Comparison of ENCODE assay signal across 18 cellular contexts in genomic region chr3:13950042-13950441, GRCh38.
DNase-seq lines count a peak whose midpoint lies in the region; ATAC-seq and TF ChIP-seq lines count a peak whose summit lies in the region.
"Had no signal": no experiment of that assay in that cellular context is flagged by ENCODE, and none has a peak within 500 bp of the region (broad histone marks: within the 10 kb centered on the region; RNA-seq: fewer than 3 reads in every experiment).

No MANE protein-coding gene starts in this region.

- H3K36me3 ChIP-seq in mesendoderm (ENCODE audit: control insufficient read depth, insufficient read depth, low read length), result no peaks in the 10 kb centered on the region
- H3K36me3 ChIP-seq: BE2C had no signal

- peaks cover 35% of the 10 kb centered on the region for H3K27me3 Mint-ChIP-seq in nephron progenitor cell (ENCODE audit: low read depth, poor library complexity)

- no peak overlapping the region for H3K56ac ChIP-seq in mesendoderm (ENCODE audit: low read length)

- H2AK5ac ChIP-seq in mesendoderm (ENCODE audit: low read length), result no peak overlapping the region

- H3K4me1 ChIP-seq in mesendoderm (ENCODE audit: control insufficient read depth, low read depth, low read length), result peaks cover 15% of the 10 kb centered on the region
- H3K4me1 ChIP-seq: BE2C had no signal

- H3K9me3 Mint-ChIP-seq in nephron progenitor cell, result peaks cover 31% of the 10 kb centered on the region

- no peak overlapping the region for H3K4me3 Mint-ChIP-seq in nephron progenitor cell
- H3K4me3 Mint-ChIP-seq: CD4-positive, alpha-beta T cell; IgD-negative memory B cell; T-cell had no signal

- no CpG with 5 or more reads among the region's 1 CpG for WGBS in mesendoderm (ENCODE audit: extremely low coverage, insufficient coverage, low lambda C conversion rate)

- H3K27me3 ChIP-seq in mesendoderm (ENCODE audit: insufficient read depth, low read length, poor library complexity), result no peaks in the 10 kb centered on the region
- H3K27me3 ChIP-seq: BE2C had no signal

- no peaks in the 10 kb centered on the region for H3K36me3 Mint-ChIP-seq in nephron progenitor cell (ENCODE audit: low read depth)

- peak overlapping the region; percentile 28 for H3K27ac ChIP-seq in mesendoderm (ENCODE audit: low read depth, low read length)
- H3K27ac ChIP-seq: 22Rv1 had no signal

- H3K4me2 ChIP-seq in mesendoderm (ENCODE audit: low read length), result no peak overlapping the region

- H4K8ac ChIP-seq in mesendoderm (ENCODE audit: low read depth, low read length), result no peak overlapping the region

- no peaks in the 10 kb centered on the region for H3K79me1 ChIP-seq in mesendoderm (ENCODE audit: low read length)

- no peak overlapping the region for H3K23ac ChIP-seq in mesendoderm (ENCODE audit: low read length)

- peak overlapping the region; percentile 81 for H3K18ac ChIP-seq in mesendoderm (ENCODE audit: low read length)

- no peak overlapping the region for H4K5ac ChIP-seq in mesendoderm (ENCODE audit: low read length)

- no peak overlapping the region for H3K27ac Mint-ChIP-seq in nephron progenitor cell
- H3K27ac Mint-ChIP-seq: CD4-positive, alpha-beta T cell; IgD-negative memory B cell; T-cell had no signal

- peak; percentile 28 for DNase-seq in DMS 273 (lab: John Stamatoyannopoulos, UW; ENCODE audit: unreplicated experiment)
- no peak for DNase-seq in DMS 273 treated with DMSO at 0.1 percent for 48 hours (lab: John Stamatoyannopoulos, UW)
- DNase-seq in LoVo (ENCODE audit: low spot score), result peak; percentile 56
- DNase-seq in NCI-H748 (lab: John Stamatoyannopoulos, UW; ENCODE audit: unreplicated experiment), result peak; percentile 82
- DNase-seq in mesendoderm, result no peak
- DNase-seq in nephron progenitor cell, result no peak
- DNase-seq in NCI-H128 (lab: John Stamatoyannopoulos, UW; ENCODE audit: unreplicated experiment), result no peak
- DNase-seq: BE2C; CD4-positive, alpha-beta T cell; EL; Kasumi-1; NCI-H1436; NCI-H2029; NCI-H526; T-cell had no signal

- H3K9ac ChIP-seq in mesendoderm (ENCODE audit: low read length), result no peak overlapping the region

- no peak for ATAC-seq in HG03342 (IDR thresholded peaks at IDR 0.05; ENCODE audit: unreplicated experiment)
- ATAC-seq: T-cell had no signal

- no peaks in the 10 kb centered on the region for H3K79me2 ChIP-seq in mesendoderm (ENCODE audit: control insufficient read depth, insufficient read depth, low read length)

- no peak for TF ChIP-seq CTCF in nephron progenitor cell (IDR thresholded peaks at IDR 0.05)

- H2BK5ac ChIP-seq in mesendoderm (ENCODE audit: low read length), result peak overlapping the region; percentile 83

- H3K4ac ChIP-seq in mesendoderm (ENCODE audit: low read depth, low read length), result peak overlapping the region; percentile 70

- H3K4me3 ChIP-seq in mesendoderm (ENCODE audit: low read length), result no peak overlapping the region

- H3K4me1 Mint-ChIP-seq in nephron progenitor cell, result peaks cover 9% of the 10 kb centered on the region
- H3K4me1 Mint-ChIP-seq: IgD-negative memory B cell, T-cell had no signal

- H2BK120ac ChIP-seq in mesendoderm (ENCODE audit: low read depth, low read length), result peak overlapping the region; percentile 23

- no peak overlapping the region for H2BK15ac ChIP-seq in mesendoderm (replicated peaks; ENCODE audit: low read depth)

Comparison
In these comparisons a context has a peak if more than half of its experiments do, and no peak if none do; other contexts are left out.
1. DNase-seq: peak in DMS 273 (single experiment), LoVo (single experiment) and NCI-H748 (single experiment); none in DMS 273 treated with DMSO at 0.1 percent for 48 hours (single experiment), mesendoderm (single experiment), nephron progenitor cell (single experiment) and NCI-H128 (single experiment).